ENCODE assay signal across 1 cellular context in the genomic region with DNA sequence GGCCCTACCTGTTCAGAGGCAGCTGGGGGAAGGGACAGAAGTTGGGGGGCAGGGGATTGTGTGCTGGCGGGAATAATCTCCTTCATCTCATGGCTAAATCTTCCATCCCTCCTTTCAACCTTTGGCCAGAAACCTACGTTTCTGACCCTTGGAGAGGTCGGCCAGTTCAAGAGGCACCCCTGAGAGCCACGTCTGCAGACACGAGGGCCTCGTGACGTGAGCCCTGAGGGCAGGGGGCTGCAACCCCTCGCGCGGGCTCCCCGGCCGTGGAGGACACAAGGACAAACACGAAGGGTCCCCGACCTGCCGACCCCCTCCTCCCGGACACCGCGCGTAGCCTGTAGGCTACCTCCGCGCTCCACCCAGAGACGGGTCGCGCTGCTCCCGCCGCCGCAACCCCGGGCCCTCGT.
TF ChIP-seq lines count a peak whose summit lies in the region.

No MANE protein-coding gene starts in this region.

TF ChIP-seq in HepG2, 621 proteins besides CTCF, POLR2A, EP300 and RAD21 (continued from another document and continues in another):
- TF ChIP-seq, protein P1, sequence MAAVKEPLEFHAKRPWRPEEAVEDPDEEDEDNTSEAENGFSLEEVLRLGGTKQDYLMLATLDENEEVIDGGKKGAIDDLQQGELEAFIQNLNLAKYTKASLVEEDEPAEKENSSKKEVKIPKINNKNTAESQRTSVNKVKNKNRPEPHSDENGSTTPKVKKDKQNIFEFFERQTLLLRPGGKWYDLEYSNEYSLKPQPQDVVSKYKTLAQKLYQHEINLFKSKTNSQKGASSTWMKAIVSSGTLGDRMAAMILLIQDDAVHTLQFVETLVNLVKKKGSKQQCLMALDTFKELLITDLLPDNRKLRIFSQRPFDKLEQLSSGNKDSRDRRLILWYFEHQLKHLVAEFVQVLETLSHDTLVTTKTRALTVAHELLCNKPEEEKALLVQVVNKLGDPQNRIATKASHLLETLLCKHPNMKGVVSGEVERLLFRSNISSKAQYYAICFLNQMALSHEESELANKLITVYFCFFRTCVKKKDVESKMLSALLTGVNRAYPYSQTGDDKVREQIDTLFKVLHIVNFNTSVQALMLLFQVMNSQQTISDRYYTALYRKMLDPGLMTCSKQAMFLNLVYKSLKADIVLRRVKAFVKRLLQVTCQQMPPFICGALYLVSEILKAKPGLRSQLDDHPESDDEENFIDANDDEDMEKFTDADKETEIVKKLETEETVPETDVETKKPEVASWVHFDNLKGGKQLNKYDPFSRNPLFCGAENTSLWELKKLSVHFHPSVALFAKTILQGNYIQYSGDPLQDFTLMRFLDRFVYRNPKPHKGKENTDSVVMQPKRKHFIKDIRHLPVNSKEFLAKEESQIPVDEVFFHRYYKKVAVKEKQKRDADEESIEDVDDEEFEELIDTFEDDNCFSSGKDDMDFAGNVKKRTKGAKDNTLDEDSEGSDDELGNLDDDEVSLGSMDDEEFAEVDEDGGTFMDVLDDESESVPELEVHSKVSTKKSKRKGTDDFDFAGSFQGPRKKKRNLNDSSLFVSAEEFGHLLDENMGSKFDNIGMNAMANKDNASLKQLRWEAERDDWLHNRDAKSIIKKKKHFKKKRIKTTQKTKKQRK (IDR thresholded peaks at IDR 0.05; ENCODE audit: low read length) = no peak
- TF ChIP-seq ZIK1 (CRISPR knock-in tag; IDR thresholded peaks at IDR 0.05; ENCODE audit: borderline replicate concordance, low read depth) (no peak), RFXANK (CRISPR knock-in tag; IDR thresholded peaks at IDR 0.05) (no peak), ZNF207 (IDR thresholded peaks at IDR 0.05; ENCODE audit: borderline replicate concordance) (no peak), ZNF496 (CRISPR knock-in tag; IDR thresholded peaks at IDR 0.05; ENCODE audit: insufficient replicate concordance) (no peak), NCOA5 (CRISPR knock-in tag; IDR thresholded peaks at IDR 0.05) (no peak), PITX1 (CRISPR knock-in tag; IDR thresholded peaks at IDR 0.05) (no peak), ZNF576 (CRISPR knock-in tag; IDR thresholded peaks at IDR 0.05) (0 out of 2 replicates have a peak, but pooled peaks have one; percentile 24), CERS6 (CRISPR knock-in tag; IDR thresholded peaks at IDR 0.05) (no peak), BCLAF1 (IDR thresholded peaks at IDR 0.05) (no peak), ZNF337 (CRISPR knock-in tag; IDR thresholded peaks at IDR 0.05; ENCODE audit: borderline replicate concordance, low read depth) (no peak), ZKSCAN8 (CRISPR knock-in tag; IDR thresholded peaks at IDR 0.05; ENCODE audit: borderline replicate concordance) (no peak), SAFB2 (CRISPR knock-in tag; IDR thresholded peaks at IDR 0.05; ENCODE audit: borderline replicate concordance, low read depth) (no peak), ZBTB8A (CRISPR knock-in tag; IDR thresholded peaks at IDR 0.05; ENCODE audit: borderline replicate concordance, low read depth) (peak; percentile 68; the same call in 1 of the 2 replicates), ZNF318 (CRISPR knock-in tag; IDR thresholded peaks at IDR 0.05) (peak; percentile 19; the same call in 1 of the 2 replicates), ZNF33A (CRISPR knock-in tag; IDR thresholded peaks at IDR 0.05; ENCODE audit: borderline replicate concordance) (no peak), ZNF234 (CRISPR knock-in tag; conservative IDR thresholded peaks at IDR 0.05) (0 out of 2 replicates have a peak, but pooled peaks have one; percentile 78), PPARG (CRISPR knock-in tag; conservative IDR thresholded peaks at IDR 0.05) (no peak), ZNF224 (CRISPR knock-in tag; IDR thresholded peaks at IDR 0.05) (no peak; the same call in 1 of the 2 replicates), U2AF2 (IDR thresholded peaks at IDR 0.05; ENCODE audit: low read depth, low read length) (no peak), ZNF513 (CRISPR knock-in tag; conservative IDR thresholded peaks at IDR 0.05) (no peak), RARA (CRISPR knock-in tag; IDR thresholded peaks at IDR 0.05) (no peak), ZSCAN12 (CRISPR knock-in tag; IDR thresholded peaks at IDR 0.05) (no peak), ARNTL (CRISPR knock-in tag; IDR thresholded peaks at IDR 0.05) (peak; percentile 25; the same call in 1 of the 2 replicates), ZNF101 (CRISPR knock-in tag; IDR thresholded peaks at IDR 0.05; ENCODE audit: borderline replicate concordance, low read depth) (no peak; the same call in 1 of the 2 replicates), AGO1 (IDR thresholded peaks at IDR 0.05; ENCODE audit: low read depth, low read length, poor library complexity, severe bottlenecking) (no peak)
- TF ChIP-seq, protein P2, sequence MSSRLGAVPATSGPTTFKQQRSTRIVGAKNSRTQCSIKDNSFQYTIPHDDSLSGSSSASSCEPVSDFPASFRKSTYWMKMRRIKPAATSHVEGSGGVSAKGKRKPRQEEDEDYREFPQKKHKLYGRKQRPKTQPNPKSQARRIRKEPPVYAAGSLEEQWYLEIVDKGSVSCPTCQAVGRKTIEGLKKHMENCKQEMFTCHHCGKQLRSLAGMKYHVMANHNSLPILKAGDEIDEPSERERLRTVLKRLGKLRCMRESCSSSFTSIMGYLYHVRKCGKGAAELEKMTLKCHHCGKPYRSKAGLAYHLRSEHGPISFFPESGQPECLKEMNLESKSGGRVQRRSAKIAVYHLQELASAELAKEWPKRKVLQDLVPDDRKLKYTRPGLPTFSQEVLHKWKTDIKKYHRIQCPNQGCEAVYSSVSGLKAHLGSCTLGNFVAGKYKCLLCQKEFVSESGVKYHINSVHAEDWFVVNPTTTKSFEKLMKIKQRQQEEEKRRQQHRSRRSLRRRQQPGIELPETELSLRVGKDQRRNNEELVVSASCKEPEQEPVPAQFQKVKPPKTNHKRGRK (CRISPR knock-in tag; IDR thresholded peaks at IDR 0.05) = no peak
- TF ChIP-seq, protein P3, sequence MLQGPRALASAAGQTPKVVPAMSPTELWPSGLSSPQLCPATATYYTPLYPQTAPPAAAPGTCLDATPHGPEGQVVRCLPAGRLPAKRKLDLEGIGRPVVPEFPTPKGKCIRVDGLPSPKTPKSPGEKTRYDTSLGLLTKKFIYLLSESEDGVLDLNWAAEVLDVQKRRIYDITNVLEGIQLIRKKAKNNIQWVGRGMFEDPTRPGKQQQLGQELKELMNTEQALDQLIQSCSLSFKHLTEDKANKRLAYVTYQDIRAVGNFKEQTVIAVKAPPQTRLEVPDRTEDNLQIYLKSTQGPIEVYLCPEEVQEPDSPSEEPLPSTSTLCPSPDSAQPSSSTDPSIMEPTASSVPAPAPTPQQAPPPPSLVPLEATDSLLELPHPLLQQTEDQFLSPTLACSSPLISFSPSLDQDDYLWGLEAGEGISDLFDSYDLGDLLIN (CRISPR knock-in tag; IDR thresholded peaks at IDR 0.05; ENCODE audit: borderline replicate concordance) = no peak
- TF ChIP-seq, protein P4, sequence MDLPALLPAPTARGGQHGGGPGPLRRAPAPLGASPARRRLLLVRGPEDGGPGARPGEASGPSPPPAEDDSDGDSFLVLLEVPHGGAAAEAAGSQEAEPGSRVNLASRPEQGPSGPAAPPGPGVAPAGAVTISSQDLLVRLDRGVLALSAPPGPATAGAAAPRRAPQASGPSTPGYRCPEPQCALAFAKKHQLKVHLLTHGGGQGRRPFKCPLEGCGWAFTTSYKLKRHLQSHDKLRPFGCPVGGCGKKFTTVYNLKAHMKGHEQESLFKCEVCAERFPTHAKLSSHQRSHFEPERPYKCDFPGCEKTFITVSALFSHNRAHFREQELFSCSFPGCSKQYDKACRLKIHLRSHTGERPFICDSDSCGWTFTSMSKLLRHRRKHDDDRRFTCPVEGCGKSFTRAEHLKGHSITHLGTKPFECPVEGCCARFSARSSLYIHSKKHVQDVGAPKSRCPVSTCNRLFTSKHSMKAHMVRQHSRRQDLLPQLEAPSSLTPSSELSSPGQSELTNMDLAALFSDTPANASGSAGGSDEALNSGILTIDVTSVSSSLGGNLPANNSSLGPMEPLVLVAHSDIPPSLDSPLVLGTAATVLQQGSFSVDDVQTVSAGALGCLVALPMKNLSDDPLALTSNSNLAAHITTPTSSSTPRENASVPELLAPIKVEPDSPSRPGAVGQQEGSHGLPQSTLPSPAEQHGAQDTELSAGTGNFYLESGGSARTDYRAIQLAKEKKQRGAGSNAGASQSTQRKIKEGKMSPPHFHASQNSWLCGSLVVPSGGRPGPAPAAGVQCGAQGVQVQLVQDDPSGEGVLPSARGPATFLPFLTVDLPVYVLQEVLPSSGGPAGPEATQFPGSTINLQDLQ (CRISPR knock-in tag; IDR thresholded peaks at IDR 0.05) = peak; percentile 82
